In the genomic region with DNA sequence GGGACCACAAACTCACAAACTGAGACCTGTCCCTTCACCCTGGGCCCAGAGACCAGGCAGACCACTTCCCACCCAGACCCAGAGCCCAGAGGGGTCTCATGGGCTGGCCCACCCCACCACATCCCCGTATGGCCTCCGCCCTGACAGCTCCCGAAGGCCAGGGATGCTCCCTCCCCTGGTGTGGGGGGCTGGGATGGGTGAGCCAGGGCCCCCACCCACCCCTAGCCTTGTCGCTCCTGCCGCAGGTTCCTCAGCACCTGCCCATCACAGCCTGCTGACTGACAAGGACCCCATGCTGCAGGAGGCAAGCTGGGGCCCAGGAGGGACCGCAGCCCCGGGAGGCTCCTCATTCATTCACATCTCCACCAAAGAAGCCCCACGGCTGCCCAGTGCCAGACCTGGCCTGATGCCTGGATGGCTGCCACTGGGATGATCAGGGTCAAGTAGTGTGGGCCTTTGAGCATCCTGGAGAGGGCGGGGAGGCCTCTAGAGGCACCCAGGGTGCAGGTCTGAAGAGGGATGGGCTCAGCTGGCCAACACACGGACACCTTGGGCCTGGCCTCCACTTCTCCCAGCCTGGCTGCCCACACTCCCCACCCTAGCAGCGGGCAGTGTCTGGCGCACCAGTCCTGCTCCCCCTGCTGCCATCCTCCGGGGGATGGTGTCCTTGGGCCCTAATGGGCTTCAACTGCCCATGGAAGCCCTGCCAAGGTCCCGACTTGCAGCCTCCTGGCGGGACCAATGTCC, we compare ENCODE assay signal across 11 cellular contexts. TPM values are rescaled to one million over a fixed set of nuclear protein-coding genes. Genes with fewer than 3 reads are reported as not detected.
DNase-seq lines count a peak whose midpoint lies in the region; ATAC-seq and TF ChIP-seq lines count a peak whose summit lies in the region.
"Had no signal": no experiment of that assay in that cellular context is flagged by ENCODE, and none has a peak within 500 bp of the region (broad histone marks: within the 10 kb centered on the region; RNA-seq: fewer than 3 reads in every experiment).

No MANE protein-coding gene starts in this region.

- intact Hi-C loops in MCF 10A (cut with micrococcal nuclease), result loop anchor here (1.0 to 5.0 kb wide), 3 partner anchors 92 to 262 kb away; a partner anchor contains a TSS
- intact Hi-C loops in mammary epithelial cell (cut with micrococcal nuclease), result loop anchor here (1.0 to 5.0 kb wide), 6 partner anchors 29 to 402 kb away; a partner anchor contains a TSS
- intact Hi-C loops in mucosa of descending colon (cut with DNase I, micrococcal nuclease), result loop anchor here in 1 of 2 donors (10.0 kb wide), 1 partner anchor 75 kb away; a partner anchor contains a TSS
- intact Hi-C loops in transverse colon (cut with DNase I; ENCODE audit: low total_unique reads), result loop anchor here (10.0 kb wide), 1 partner anchor 265 kb away; no protein-coding TSS in a partner anchor

- 66% methylated on average over 8 of the region's 15 CpGs for WGBS in mammary epithelial cell (ENCODE audit: low coverage, missing lambda C conversion rate)
- WGBS in transverse colon (ENCODE audit: low coverage in 1 of 2), 2 donors, result 85% methylated on average over 10 of the region's 15 CpGs; no CpG with 5 or more reads in 1 of the 2 donors

- H3K4me1 ChIP-seq in mammary epithelial cell (ENCODE audit: insufficient read depth, low read length) (peaks cover 64% of the 10 kb centered on the region), mucosa of descending colon (ENCODE audit: low read depth) (peaks cover 53% of the 10 kb centered on the region), transverse colon (peaks cover 30 to 72% (median 63%) of the 10 kb centered on the region in 4 donors)

- no peak overlapping the region for H3K4me3 ChIP-seq in mammary epithelial cell (replicated peaks in 1 of 3; ENCODE audit: insufficient read depth in 1 of 3, low read depth in 2 of 3, low read length in 3 of 3)
- H3K4me3 ChIP-seq in mucosa of descending colon, result no peak overlapping the region
- H3K4me3 ChIP-seq in transverse colon, result no peak overlapping the region
- H3K4me3 ChIP-seq: SJSA1 had no signal

- DNase-seq in MCF 10A (ENCODE audit: unreplicated experiment) (no peak), mammary epithelial cell (no peak), RWPE1 (ENCODE audit: low spot score) (no peak), mucosa of descending colon (peak in 2 of 3 donors; percentile 46 to 60), transverse colon (no peak), germinal center (ENCODE audit: low spot score) (no peak)
- no peak for DNase-seq in activated effector memory CD4-positive, alpha-beta T cell treated with Interleukin-2 at 50 U/mL for 16 hours

- H3K27me3 ChIP-seq in mammary epithelial cell (ENCODE audit: insufficient read depth, low read length) (no peaks in the 10 kb centered on the region), transverse colon (peaks cover 14% of the 10 kb centered on the region)
- H3K27me3 ChIP-seq: SJSA1 had no signal

- no peaks in the 10 kb centered on the region for H3K27me3 Mint-ChIP-seq in MCF 10A (ENCODE audit: insufficient read depth, unreplicated experiment)

- H3K4me1 Mint-ChIP-seq in MCF 10A (ENCODE audit: insufficient read depth, unreplicated experiment), result peaks cover 30% of the 10 kb centered on the region

- dilution Hi-C loops in mammary epithelial cell (cut with HindIII; ENCODE audit: low sequenced_read_pairs), result no loop called here

- H4K20me1 ChIP-seq in mammary epithelial cell (ENCODE audit: insufficient read depth, low read length), result no peaks in the 10 kb centered on the region

- TF ChIP-seq CTCF in MCF 10A (IDR thresholded peaks at IDR 0.05; ENCODE audit: unreplicated experiment) (no peak), mammary epithelial cell (conservative IDR thresholded peaks at IDR 0.05 in 1 of 2, IDR thresholded peaks at IDR 0.05 in 1 of 2; ENCODE audit: extremely low read depth in 1 of 2, insufficient read depth in 1 of 2, low read depth in 1 of 2, low read length in 2 of 2) (no peak), RWPE1 (conservative IDR thresholded peaks at IDR 0.05; ENCODE audit: low read depth) (no peak), mucosa of descending colon (IDR thresholded peaks at IDR 0.05) (no peak), transverse colon (IDR thresholded peaks at IDR 0.05) (no peak)

- H3K9me3 Mint-ChIP-seq in MCF 10A (ENCODE audit: unreplicated experiment), result no peaks in the 10 kb centered on the region
- H3K9me3 Mint-ChIP-seq: activated T-cell treated with anti-CD3 and anti-CD28 coated beads, Interleukin-2, amount 50 U/mL, for 4 hours had no signal

- H3K4me2 ChIP-seq in mammary epithelial cell (ENCODE audit: insufficient read depth, low read depth, low read length), result no peak overlapping the region

- peak overlapping the region; percentile 49 for H3K4me3 Mint-ChIP-seq in MCF 10A (ENCODE audit: unreplicated experiment)
- H3K4me3 Mint-ChIP-seq: activated T-cell treated with anti-CD3 and anti-CD28 coated beads, Interleukin-2, amount 50 U/mL, for 4 hours had no signal

- H3K79me2 ChIP-seq in mammary epithelial cell (ENCODE audit: insufficient read depth, low read length), result no peaks in the 10 kb centered on the region

- no peak overlapping the region for H3K9ac ChIP-seq in mammary epithelial cell (ENCODE audit: insufficient read depth, low read length)

- H3K27ac ChIP-seq in mammary epithelial cell (ENCODE audit: insufficient read depth, low read depth, low read length) (no peak overlapping the region), RWPE1 (peak overlapping the region; percentile 100), transverse colon (peak overlapping the region; percentile 93 to 97 (median 94))
- H3K27ac ChIP-seq: SJSA1 had no signal

- no peak overlapping the region for H3K27ac Mint-ChIP-seq in MCF 10A (ENCODE audit: low read depth, unreplicated experiment)

- no peak overlapping the region for H2AFZ ChIP-seq in mammary epithelial cell (ENCODE audit: low read depth, low read length)

- H3K9me3 ChIP-seq in mammary epithelial cell (replicated peaks; ENCODE audit: insufficient read depth, low read length) (no peaks in the 10 kb centered on the region), mucosa of descending colon (no peaks in the 10 kb centered on the region), transverse colon (no peaks in the 10 kb centered on the region)
- H3K9me3 ChIP-seq: SJSA1 had no signal

- POLR2A ChIA-PET in MCF 10A (lab: Yijun Ruan, JAX), result interaction anchor here (0.7 to 6.6 kb wide), 7 partner anchors 67 to 211 kb away, joined by 3 to 79 read pairs (median 5); a partner anchor contains a TSS
- POLR2A ChIA-PET in RWPE1 (lab: Yijun Ruan, JAX; ENCODE audit: low non-redundant PET), result interaction anchor here (1.7 to 2.1 kb wide), 2 partner anchors 78 to 121 kb away, joined by 4 read pairs; a partner anchor contains a TSS

- no peak for TF ChIP-seq EP300 in transverse colon (IDR thresholded peaks at IDR 0.05; ENCODE audit: low read depth)

- peaks cover 29% of the 10 kb centered on the region for H3K36me3 Mint-ChIP-seq in MCF 10A (ENCODE audit: insufficient read depth, unreplicated experiment)

- BruUV-seq in MCF 10A (replicated peaks; lab: Mats Ljungman, UMichigan), result no TSS peak
- BruUV-seq in mammary epithelial cell (replicated peaks; lab: Mats Ljungman, UMichigan), result no TSS peak

- no peak for TF ChIP-seq POLR2A in transverse colon (IDR thresholded peaks at IDR 0.05)

- no peaks in the 10 kb centered on the region for H3K36me3 ChIP-seq in mammary epithelial cell (ENCODE audit: insufficient read depth, low read length)
- no peaks in the 10 kb centered on the region for H3K36me3 ChIP-seq in mucosa of descending colon (ENCODE audit: low read depth)
- H3K36me3 ChIP-seq in transverse colon, result no peaks in the 10 kb centered on the region

- in situ Hi-C loops in mammary epithelial cell (cut with MboI; ENCODE audit: low sequenced_read_pairs in 2 of 2), result loop anchor here (5.0 to 25.0 kb wide), 4 partner anchors 75 to 255 kb away; a partner anchor contains a TSS
- in situ Hi-C loops in transverse colon (cut with MboI; ENCODE audit: low pct_ligation_motif_present in 1 of 4, low pct_unique_long_range_greater_than_20kb in 1 of 4, low sequenced_read_pairs in 3 of 4), result loop anchor here in 2 of 4 donors (10.0 to 25.0 kb wide), 2 partner anchors 197 to 265 kb away; no protein-coding TSS in a partner anchor

- CTCF ChIA-PET in MCF 10A (lab: Yijun Ruan, JAX) (interaction anchor here (0.6 to 3.2 kb wide), 21 partner anchors 9 to 358 kb away, joined by 3 to 32 read pairs (median 3); a partner anchor contains a TSS), mammary epithelial cell (lab: Charles Lee; ENCODE audit: low non-redundant PET) (interaction anchor here (1.0 kb wide), 1 partner anchor 78 kb away, joined by 14 read pairs; a partner anchor contains a TSS), RWPE1 (lab: Yijun Ruan, JAX) (interaction anchor here (0.5 to 8.1 kb wide), 29 partner anchors 9 to 1073 kb away, joined by 3 to 99 read pairs (median 4); a partner anchor contains a TSS)

- ATAC-seq in mucosa of descending colon (no peak), GM19455 (IDR thresholded peaks at IDR 0.05; ENCODE audit: unreplicated experiment) (no peak)

RNA-seq across cellular contexts. Expression of a gene that starts 24.7 kb away (rescaled TPM):
- total RNA-seq in MCF 10A (2022), result 0.42 TPM in 1 of 2 replicates, not detected in the other
- under 1 TPM in 1 of 2 donors, not detected in 1; 0.24 TPM for total RNA-seq in mammary epithelial cell
- polyA plus RNA-seq in mammary epithelial cell, result not detected
- not detected for polyA minus RNA-seq in mammary epithelial cell
- total RNA-seq in mucosa of descending colon, result 1 to 10 TPM; 1.7 to 4.0 (median 3.1) TPM
- 10 to 100 TPM in 1 of 4 donors, 1 to 10 TPM in 1, under 1 TPM in 2; 0.20 to 11.6 (median 2.1) TPM for total RNA-seq in transverse colon
- total RNA-seq: endothelial cell of umbilical vein, SJSA1 had no signal
- polyA plus RNA-seq: endothelial cell of umbilical vein had no signal

Comparison
In these comparisons a context has a peak if more than half of its experiments do, and no peak if none do; other contexts are left out.
1. DNase-seq: peak in mucosa of descending colon (2 of 3); none in MCF 10A (single experiment), mammary epithelial cell (single experiment), RWPE1 (single experiment), transverse colon (single experiment), germinal center (single experiment) and activated effector memory CD4-positive, alpha-beta T cell treated with Interleukin-2 at 50 U/mL for 16 hours (single experiment).